In the genomic region with DNA sequence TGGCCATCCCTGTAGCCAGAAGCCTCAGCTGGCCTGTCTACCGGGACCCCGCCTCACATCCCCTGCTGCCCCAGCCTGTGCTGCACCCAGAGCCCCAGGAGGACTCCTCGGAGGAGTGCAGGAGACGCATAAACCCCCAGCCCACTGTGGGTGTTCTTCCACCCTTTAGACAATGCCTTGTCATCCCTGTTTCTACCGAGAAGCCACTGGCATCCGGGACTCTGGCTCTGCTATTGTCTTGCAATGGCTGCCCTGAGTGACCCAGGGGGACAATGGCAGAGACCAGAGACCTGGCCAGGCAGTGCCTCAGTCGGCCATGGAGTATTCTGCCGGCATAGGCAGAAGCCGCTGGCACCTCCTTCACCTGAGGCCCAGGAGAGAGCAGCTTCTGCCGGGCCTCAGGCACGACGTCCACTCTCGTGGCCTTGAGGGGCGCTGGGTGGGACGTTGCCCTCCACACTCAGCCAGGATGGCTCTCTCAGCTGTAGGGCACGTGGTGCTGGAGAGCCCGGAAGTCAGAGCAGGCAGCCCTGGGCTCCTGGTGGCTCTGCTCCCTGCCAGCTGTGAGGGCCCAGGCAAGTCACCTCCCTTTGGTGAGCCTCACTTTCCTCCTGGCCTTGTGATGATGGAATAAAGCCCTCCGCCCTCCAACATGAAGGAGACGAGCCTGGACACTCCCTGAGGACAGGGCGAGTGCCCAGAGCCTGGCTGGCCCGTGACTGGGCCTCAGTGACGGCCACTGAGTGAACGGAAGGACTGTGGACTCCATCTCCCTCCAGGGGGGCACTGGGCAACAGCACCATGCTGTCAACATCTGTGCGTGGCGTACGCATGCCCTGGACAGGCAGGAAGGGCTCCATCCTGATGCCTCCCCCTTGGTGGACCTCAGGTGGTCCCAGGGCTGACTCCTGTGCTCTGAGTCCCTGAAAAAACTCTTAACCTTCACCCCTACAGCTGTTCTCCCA, we compare ENCODE assay signal across 27 cellular contexts. TPM values are rescaled to one million over a fixed set of nuclear protein-coding genes. Genes with fewer than 3 reads are reported as not detected.
DNase-seq lines count a peak whose midpoint lies in the region; ATAC-seq and TF ChIP-seq lines count a peak whose summit lies in the region.
"Had no signal": no experiment of that assay in that cellular context is flagged by ENCODE, and none has a peak within 500 bp of the region (broad histone marks: within the 10 kb centered on the region; RNA-seq: fewer than 3 reads in every experiment).

No MANE protein-coding gene starts in this region.

- no peak overlapping the region for H3K18ac ChIP-seq in neuronal stem cell (ENCODE audit: low read length)

- H4K20me1 ChIP-seq in MM.1S (ENCODE audit: insufficient read depth, low read length): no peaks in the 10 kb centered on the region

- TF ChIP-seq CTCF in coronary artery (IDR thresholded peaks at IDR 0.05) (no peak), MM.1S (IDR thresholded peaks at IDR 0.05; ENCODE audit: low read length) (no peak)

- no peak for ATAC-seq in activated naive CD4-positive, alpha-beta T cell treated with anti-CD3 and anti-CD28 coated beads, Interleukin-2, amount 50 U/mL, for 72 hours
- no peak for ATAC-seq in GM19463 (IDR thresholded peaks at IDR 0.05; ENCODE audit: unreplicated experiment)
- ATAC-seq: CD8-positive, alpha-beta T cell; HCT116; heart right ventricle; Right ventricle myocardium inferior; stimulated activated naive CD8-positive, alpha-beta T cell treated with anti-CD3 and anti-CD28 coated beads, Interleukin-15, Interleukin-2, amounts not matched to agents 100 U/mL and 50 U/mL, for 24 hours had no signal

- peak overlapping the region; percentile 25 for H3K14ac ChIP-seq in neuronal stem cell (ENCODE audit: low read length)

- H3K79me2 ChIP-seq in MM.1S (ENCODE audit: low read length): no peaks in the 10 kb centered on the region

- no CpG with 5 or more reads among the region's 26 CpGs for WGBS in neuronal stem cell (ENCODE audit: extremely low coverage in 2 of 2, insufficient read length in 2 of 2, insufficient replicate concordance in 1 of 2), 2 donors

- H3K36me3 Mint-ChIP-seq in activated naive CD4-positive, alpha-beta T cell treated with anti-CD3 and anti-CD28 coated beads, Interleukin-2, amount 50 U/mL, for 72 hours: peaks cover 5 to 10% of the 10 kb centered on the region in 2 donors

- DNase-seq in activated naive CD4-positive, alpha-beta T cell treated with anti-CD3 and anti-CD28 coated beads, Interleukin-2, amount 50 U/mL, for 72 hours (ENCODE audit: low spot score in 2 of 2): no peak
- no peak for DNase-seq in activated naive CD4-positive, alpha-beta T cell (lab: John Stamatoyannopoulos, UW)
- DNase-seq in coronary artery (ENCODE audit: low spot score) (peak; percentile 49), neuronal stem cell (ENCODE audit: low spot score) (no peak), MM.1S (no peak), SHP77 treated with DMSO at 0.1 percent for 48 hours (lab: John Stamatoyannopoulos, UW) (no peak)
- DNase-seq: activated CD4-positive, alpha-beta T cell treated with anti-CD3 and anti-CD28 coated beads for 1 hour; activated gamma-delta T cell treated with Interleukin-2 at 50 U/mL for 16 hours; activated T-cell treated with anti-CD3 and anti-CD28 coated beads, Interleukin-2, amount 50 U/mL, for 1 hour; adrenal gland; BE2C; CD8-positive, alpha-beta T cell; EL; heart right ventricle; kidney; midbrain; naive B cell; NCI-H1092; NCI-H1694; occipital lobe; stimulated activated naive CD8-positive, alpha-beta T cell treated with anti-CD3 and anti-CD28 coated beads, Interleukin-15, Interleukin-2, amounts not matched to agents 100 U/mL and 50 U/mL, for 24 hours; uterus had no signal

- H4K8ac ChIP-seq in neuronal stem cell (ENCODE audit: low read depth, low read length): peak overlapping the region; percentile 23

- H4K91ac ChIP-seq in neuronal stem cell (ENCODE audit: low read depth, low read length, poor library complexity): no peak overlapping the region

- peaks cover 1% of the 10 kb centered on the region for H3K79me1 ChIP-seq in neuronal stem cell (ENCODE audit: low read depth, low read length)

- no peak overlapping the region for H2BK15ac ChIP-seq in neuronal stem cell (ENCODE audit: low read length)

- no peak overlapping the region for H3K4me2 ChIP-seq in neuronal stem cell (ENCODE audit: insufficient read depth, low read length, poor library complexity, severe bottlenecking)
- no peak overlapping the region for H3K4me2 ChIP-seq in MM.1S (ENCODE audit: low read depth, low read length)

- H2AFZ ChIP-seq in neuronal stem cell (ENCODE audit: low read length) (no peak overlapping the region), MM.1S (ENCODE audit: low read length) (no peak overlapping the region)

- H3K4me1 ChIP-seq in neuronal stem cell (ENCODE audit: control insufficient read depth in 2 of 2, insufficient read depth in 1 of 2, low read depth in 1 of 2, low read length in 2 of 2) (no peaks in the 10 kb centered on the region), MM.1S (ENCODE audit: low read length) (no peaks in the 10 kb centered on the region)
- H3K4me1 ChIP-seq: adrenal gland, BE2C, uterus had no signal

- H3K9me3 Mint-ChIP-seq in activated naive CD4-positive, alpha-beta T cell treated with anti-CD3 and anti-CD28 coated beads, Interleukin-2, amount 50 U/mL, for 72 hours: no peaks in the 10 kb centered on the region
- H3K9me3 Mint-ChIP-seq: CD8-positive, alpha-beta T cell; naive B cell had no signal

- H3K9me3 ChIP-seq in neuronal stem cell (replicated peaks in 1 of 2; ENCODE audit: control insufficient read depth in 2 of 2, insufficient read depth in 1 of 2, low read depth in 1 of 2, low read length in 2 of 2) (peaks cover 4 to 9% of the 10 kb centered on the region in 2 donors), MM.1S (replicated peaks; ENCODE audit: insufficient read depth, low read length) (no peaks in the 10 kb centered on the region)
- H3K9me3 ChIP-seq: adrenal gland, BE2C, heart right ventricle, thoracic aorta, uterus had no signal

- no peak overlapping the region for H3K4me3 ChIP-seq in coronary artery
- peak overlapping the region in 1 of 2 donors; percentile 47 for H3K4me3 ChIP-seq in neuronal stem cell (ENCODE audit: low read length in 2 of 2)
- no peak overlapping the region for H3K4me3 ChIP-seq in MM.1S (ENCODE audit: low read length)
- H3K4me3 ChIP-seq: adrenal gland, dorsolateral prefrontal cortex, heart right ventricle, thoracic aorta, uterus had no signal

- H3K23ac ChIP-seq in neuronal stem cell (ENCODE audit: low read depth, low read length, poor library complexity): peak overlapping the region; percentile 67

- no peak overlapping the region for H3K27ac ChIP-seq in coronary artery
- no peak overlapping the region for H3K27ac ChIP-seq in neuronal stem cell (replicated peaks; ENCODE audit: low read length)
- H3K27ac ChIP-seq in MM.1S (ENCODE audit: low read length): no peak overlapping the region
- H3K27ac ChIP-seq: adrenal gland, heart right ventricle, thoracic aorta, uterus had no signal

- H3K4ac ChIP-seq in neuronal stem cell (ENCODE audit: low read length): no peak overlapping the region

- H3F3A ChIP-seq in MM.1S (ENCODE audit: insufficient read depth, low read length): no peaks in the 10 kb centered on the region

- H2BK120ac ChIP-seq in neuronal stem cell (ENCODE audit: low read depth, low read length): no peak overlapping the region

- H3K27ac Mint-ChIP-seq in activated naive CD4-positive, alpha-beta T cell treated with anti-CD3 and anti-CD28 coated beads, Interleukin-2, amount 50 U/mL, for 72 hours: peak overlapping the region; percentile 36 to 63
- H3K27ac Mint-ChIP-seq: CD8-positive, alpha-beta T cell had no signal

- H2BK12ac ChIP-seq in neuronal stem cell (ENCODE audit: low read length): no peak overlapping the region

- H3K27me3 ChIP-seq in neuronal stem cell (ENCODE audit: control insufficient read depth in 3 of 3, insufficient read depth in 3 of 3, low read depth in 1 of 3, low read length in 3 of 3): no peaks in the 10 kb centered on the region
- no peaks in the 10 kb centered on the region for H3K27me3 ChIP-seq in MM.1S (replicated peaks; ENCODE audit: insufficient read depth, low read length)
- H3K27me3 ChIP-seq: adrenal gland, BE2C, dorsolateral prefrontal cortex, heart right ventricle, uterus had no signal

- peak overlapping the region; percentile 87 for H2BK5ac ChIP-seq in neuronal stem cell (ENCODE audit: low read length)

- peaks cover 17 to 84% of the 10 kb centered on the region in 2 donors for H3K36me3 ChIP-seq in neuronal stem cell (replicated peaks in 1 of 2; ENCODE audit: control insufficient read depth in 2 of 2, insufficient read depth in 2 of 2, low read length in 2 of 2)
- H3K36me3 ChIP-seq in MM.1S (replicated peaks; ENCODE audit: insufficient read depth, low read length): no peaks in the 10 kb centered on the region
- H3K36me3 ChIP-seq: uterus had no signal

- H3K9ac ChIP-seq in neuronal stem cell (ENCODE audit: low read depth, low read length, poor library complexity): peak overlapping the region; percentile 50
- H3K9ac ChIP-seq in MM.1S (ENCODE audit: low read length): no peak overlapping the region

- no peaks in the 10 kb centered on the region for H3K9me2 ChIP-seq in MM.1S (replicated peaks; ENCODE audit: insufficient read depth, low read length)

- H2AK5ac ChIP-seq in neuronal stem cell (ENCODE audit: low read depth, low read length): peak overlapping the region; percentile 45

RNA-seq across cellular contexts. Expression of a gene that starts 41.0 kb away (rescaled TPM):
- total RNA-seq in activated naive CD4-positive, alpha-beta T cell treated with anti-CD3 and anti-CD28 coated beads, Interleukin-2, amount 50 U/mL, for 72 hours: 10 to 100 TPM; 59.6 to 74.3 TPM
- 21.1 TPM for polyA plus RNA-seq in neuronal stem cell (2013, experiment 1 of 2)
- 21.0 TPM for polyA plus RNA-seq in neuronal stem cell (2013, experiment 2 of 2)

RNA-seq across cellular contexts. Expression of a gene that starts 57.8 kb away (rescaled TPM):
- 10 to 100 TPM; 61.2 to 63.5 TPM for total RNA-seq in activated naive CD4-positive, alpha-beta T cell treated with anti-CD3 and anti-CD28 coated beads, Interleukin-2, amount 50 U/mL, for 72 hours
- 19.7 TPM for polyA plus RNA-seq in neuronal stem cell (2013, experiment 1 of 2)
- polyA plus RNA-seq in neuronal stem cell (2013, experiment 2 of 2): 22.6 TPM
